8 cellular contexts compared by ENCODE assay signal in genomic region chr3:126654571-126655393, GRCh38. TPM values are rescaled to one million over a fixed set of nuclear protein-coding genes. Genes with fewer than 3 reads are reported as not detected.
DNase-seq lines count a peak whose midpoint lies in the region; ATAC-seq and TF ChIP-seq lines count a peak whose summit lies in the region.

TXNRD3 (minus strand) TSS chr3:126655124.

- no peak within 1 kb of the TSS for H3K27ac ChIP-seq in caudate nucleus (ENCODE audit: low read depth, low read length)
- no peak within 1 kb of the TSS for H3K27ac ChIP-seq in smooth muscle cell (ENCODE audit: low read depth)

- peaks cover 9% of the 10 kb centered on the region for H3K79me2 ChIP-seq in smooth muscle cell (ENCODE audit: low read depth)

- no peaks in the 10 kb centered on the region for H3K9me3 ChIP-seq in ES-I3 (ENCODE audit: control insufficient read depth, insufficient read depth, low read length)
- H3K9me3 ChIP-seq in smooth muscle cell (replicated peaks; ENCODE audit: low read depth): no peaks in the 10 kb centered on the region

- TF ChIP-seq CTCF in smooth muscle cell (IDR thresholded peaks at IDR 0.05; ENCODE audit: borderline replicate concordance, insufficient read depth, poor library complexity, severe bottlenecking): no peak

- peaks cover 3% of the 10 kb centered on the region for H3K27me3 ChIP-seq in smooth muscle cell (ENCODE audit: low read depth)

- WGBS in smooth muscle cell (ENCODE audit: low lambda C conversion rate): 3% methylated on average over 85 of the region's 102 CpGs

- H3K4me1 ChIP-seq in ES-I3 (ENCODE audit: insufficient read depth, low read length) (no peaks in the 10 kb centered on the region), smooth muscle cell (ENCODE audit: low read depth) (peaks cover 12% of the 10 kb centered on the region)

- peak; percentile 77 for ATAC-seq in activated CD4-positive, CD25-positive, alpha-beta regulatory T cell treated with anti-CD3 and anti-CD28 coated beads, Interleukin-2, amount 50 U/mL, for 24 hours
- ATAC-seq in HG03108 (IDR thresholded peaks at IDR 0.05; ENCODE audit: unreplicated experiment) (no peak), GM21529 (IDR thresholded peaks at IDR 0.05; ENCODE audit: unreplicated experiment) (no peak)

- no peaks in the 10 kb centered on the region for H4K20me1 ChIP-seq in smooth muscle cell (ENCODE audit: low read depth)

- no peaks in the 10 kb centered on the region for H3F3A ChIP-seq in smooth muscle cell (ENCODE audit: low read depth)

- H3K9ac ChIP-seq in ES-I3 (ENCODE audit: low read depth, low read length): peak within 1 kb of the TSS; percentile 78
- peak within 1 kb of the TSS; percentile 62 for H3K9ac ChIP-seq in smooth muscle cell (ENCODE audit: low read depth)

- H3K4me3 ChIP-seq in smooth muscle cell: peak within 1 kb of the TSS; percentile 87

- no peaks in the 10 kb centered on the region for H3K36me3 ChIP-seq in ES-I3 (ENCODE audit: insufficient read depth, low read length)
- no peaks in the 10 kb centered on the region for H3K36me3 ChIP-seq in smooth muscle cell (ENCODE audit: low read depth)

- H2AFZ ChIP-seq in smooth muscle cell (ENCODE audit: low read depth): peak within 1 kb of the TSS; percentile 92

- DNase-seq in NCI-H187 (lab: John Stamatoyannopoulos, UW) (peak; percentile 38 to 63), caudate nucleus (lab: John Stamatoyannopoulos, UW) (peak in 53 of 61 donors; percentile 4 to 85 (median 59)), iris pigment epithelial cell (ENCODE audit: low read depth) (peak; percentile 68), smooth muscle cell (lab: John Stamatoyannopoulos, UW; ENCODE audit: unreplicated experiment) (peak; percentile 50)

- H3K4me2 ChIP-seq in smooth muscle cell: peak within 1 kb of the TSS; percentile 86

RNA-seq across cellular contexts. Expression of gene TXNRD3, which starts in this region (rescaled TPM):
- 13.7 and 14.8 TPM in 2 replicates for total RNA-seq in smooth muscle cell
- polyA plus RNA-seq in smooth muscle cell: 19.2 and 27.2 TPM in 2 replicates

Comparison
In these comparisons a context has a peak if more than half of its experiments do, and no peak if none do; other contexts are left out.
1. ATAC-seq: peak in activated CD4-positive, CD25-positive, alpha-beta regulatory T cell treated with anti-CD3 and anti-CD28 coated beads, Interleukin-2, amount 50 U/mL, for 24 hours (2 of 2); none in HG03108 (single experiment) and GM21529 (single experiment).
2. Peak in every context shown above with its lines, with median percentiles within 50 percentile points of each other: DNase-seq.